Comparison of ENCODE assay signal across 2 cellular contexts in the genomic region with DNA sequence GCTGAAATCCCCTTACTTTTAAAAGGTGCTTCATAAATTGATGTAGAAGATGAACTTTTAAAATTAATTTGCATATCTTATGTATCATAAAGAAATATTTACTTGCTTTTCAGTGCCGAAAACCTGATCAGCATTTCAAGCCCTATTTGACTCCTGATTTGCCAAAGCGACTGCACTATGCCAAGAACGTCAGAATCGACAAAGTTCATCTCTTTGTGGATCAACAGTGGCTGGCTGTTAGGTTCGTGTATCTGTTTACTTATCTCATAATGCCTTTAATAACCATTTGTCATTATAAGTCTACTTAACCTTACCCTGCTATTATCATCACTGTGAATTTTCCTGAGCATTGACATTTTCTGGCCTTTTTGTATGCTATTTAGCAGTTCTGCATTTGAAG.
TF ChIP-seq lines count a peak whose summit lies in the region.

No MANE protein-coding gene starts in this region.

TF ChIP-seq in SK-N-SH, 30 proteins besides CTCF, POLR2A, EP300 and RAD21:
- TF ChIP-seq IRF3 (IDR thresholded peaks at IDR 0.05; ENCODE audit: low read depth, low read length): no peak
- TF ChIP-seq, protein P1, sequence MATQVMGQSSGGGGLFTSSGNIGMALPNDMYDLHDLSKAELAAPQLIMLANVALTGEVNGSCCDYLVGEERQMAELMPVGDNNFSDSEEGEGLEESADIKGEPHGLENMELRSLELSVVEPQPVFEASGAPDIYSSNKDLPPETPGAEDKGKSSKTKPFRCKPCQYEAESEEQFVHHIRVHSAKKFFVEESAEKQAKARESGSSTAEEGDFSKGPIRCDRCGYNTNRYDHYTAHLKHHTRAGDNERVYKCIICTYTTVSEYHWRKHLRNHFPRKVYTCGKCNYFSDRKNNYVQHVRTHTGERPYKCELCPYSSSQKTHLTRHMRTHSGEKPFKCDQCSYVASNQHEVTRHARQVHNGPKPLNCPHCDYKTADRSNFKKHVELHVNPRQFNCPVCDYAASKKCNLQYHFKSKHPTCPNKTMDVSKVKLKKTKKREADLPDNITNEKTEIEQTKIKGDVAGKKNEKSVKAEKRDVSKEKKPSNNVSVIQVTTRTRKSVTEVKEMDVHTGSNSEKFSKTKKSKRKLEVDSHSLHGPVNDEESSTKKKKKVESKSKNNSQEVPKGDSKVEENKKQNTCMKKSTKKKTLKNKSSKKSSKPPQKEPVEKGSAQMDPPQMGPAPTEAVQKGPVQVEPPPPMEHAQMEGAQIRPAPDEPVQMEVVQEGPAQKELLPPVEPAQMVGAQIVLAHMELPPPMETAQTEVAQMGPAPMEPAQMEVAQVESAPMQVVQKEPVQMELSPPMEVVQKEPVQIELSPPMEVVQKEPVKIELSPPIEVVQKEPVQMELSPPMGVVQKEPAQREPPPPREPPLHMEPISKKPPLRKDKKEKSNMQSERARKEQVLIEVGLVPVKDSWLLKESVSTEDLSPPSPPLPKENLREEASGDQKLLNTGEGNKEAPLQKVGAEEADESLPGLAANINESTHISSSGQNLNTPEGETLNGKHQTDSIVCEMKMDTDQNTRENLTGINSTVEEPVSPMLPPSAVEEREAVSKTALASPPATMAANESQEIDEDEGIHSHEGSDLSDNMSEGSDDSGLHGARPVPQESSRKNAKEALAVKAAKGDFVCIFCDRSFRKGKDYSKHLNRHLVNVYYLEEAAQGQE (IDR thresholded peaks at IDR 0.05; ENCODE audit: low read depth, low read length): no peak
- no peak for TF ChIP-seq NRF1 (IDR thresholded peaks at IDR 0.05; ENCODE audit: low read depth, low read length)
- no peak for TF ChIP-seq JUND (IDR thresholded peaks at IDR 0.05)
- TF ChIP-seq ELF1 (IDR thresholded peaks at IDR 0.05): no peak
- no peak for TF ChIP-seq GATA2 (CRISPR knock-in tag; IDR thresholded peaks at IDR 0.05)
- no peak for TF ChIP-seq MAX (IDR thresholded peaks at IDR 0.05; ENCODE audit: low read depth)
- TF ChIP-seq, protein P2, sequence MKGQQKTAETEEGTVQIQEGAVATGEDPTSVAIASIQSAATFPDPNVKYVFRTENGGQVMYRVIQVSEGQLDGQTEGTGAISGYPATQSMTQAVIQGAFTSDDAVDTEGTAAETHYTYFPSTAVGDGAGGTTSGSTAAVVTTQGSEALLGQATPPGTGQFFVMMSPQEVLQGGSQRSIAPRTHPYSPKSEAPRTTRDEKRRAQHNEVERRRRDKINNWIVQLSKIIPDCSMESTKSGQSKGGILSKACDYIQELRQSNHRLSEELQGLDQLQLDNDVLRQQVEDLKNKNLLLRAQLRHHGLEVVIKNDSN (IDR thresholded peaks at IDR 0.05; ENCODE audit: borderline replicate concordance, low read depth): no peak
- no peak for TF ChIP-seq SMC3 (IDR thresholded peaks at IDR 0.05; ENCODE audit: low read depth, low read length)
- TF ChIP-seq TEAD4 (IDR thresholded peaks at IDR 0.05; ENCODE audit: borderline replicate concordance, insufficient read depth): no peak
- no peak for TF ChIP-seq FOXJ3 (CRISPR knock-in tag; IDR thresholded peaks at IDR 0.05)
- TF ChIP-seq SIN3A (IDR thresholded peaks at IDR 0.05; ENCODE audit: borderline replicate concordance, low read depth, low read length): no peak
- TF ChIP-seq TAF1 (IDR thresholded peaks at IDR 0.05; ENCODE audit: borderline replicate concordance, low read depth, low read length): no peak
- TF ChIP-seq FOSL2 (IDR thresholded peaks at IDR 0.05; ENCODE audit: borderline replicate concordance, low read depth): no peak
- no peak for TF ChIP-seq FOXM1 (IDR thresholded peaks at IDR 0.05; ENCODE audit: low read depth)
- TF ChIP-seq MXI1 (IDR thresholded peaks at IDR 0.05; ENCODE audit: low read depth, low read length): no peak
- TF ChIP-seq, protein P3, sequence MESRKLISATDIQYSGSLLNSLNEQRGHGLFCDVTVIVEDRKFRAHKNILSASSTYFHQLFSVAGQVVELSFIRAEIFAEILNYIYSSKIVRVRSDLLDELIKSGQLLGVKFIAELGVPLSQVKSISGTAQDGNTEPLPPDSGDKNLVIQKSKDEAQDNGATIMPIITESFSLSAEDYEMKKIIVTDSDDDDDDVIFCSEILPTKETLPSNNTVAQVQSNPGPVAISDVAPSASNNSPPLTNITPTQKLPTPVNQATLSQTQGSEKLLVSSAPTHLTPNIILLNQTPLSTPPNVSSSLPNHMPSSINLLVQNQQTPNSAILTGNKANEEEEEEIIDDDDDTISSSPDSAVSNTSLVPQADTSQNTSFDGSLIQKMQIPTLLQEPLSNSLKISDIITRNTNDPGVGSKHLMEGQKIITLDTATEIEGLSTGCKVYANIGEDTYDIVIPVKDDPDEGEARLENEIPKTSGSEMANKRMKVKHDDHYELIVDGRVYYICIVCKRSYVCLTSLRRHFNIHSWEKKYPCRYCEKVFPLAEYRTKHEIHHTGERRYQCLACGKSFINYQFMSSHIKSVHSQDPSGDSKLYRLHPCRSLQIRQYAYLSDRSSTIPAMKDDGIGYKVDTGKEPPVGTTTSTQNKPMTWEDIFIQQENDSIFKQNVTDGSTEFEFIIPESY (IDR thresholded peaks at IDR 0.05; ENCODE audit: borderline replicate concordance, low read depth): no peak

TF ChIP-seq in SK-N-SH treated with all-trans-retinoic acid at 6 μM for 48 hours, 23 proteins besides CTCF, POLR2A, EP300 and RAD21 (continued from another document):
- TF ChIP-seq, protein P4, sequence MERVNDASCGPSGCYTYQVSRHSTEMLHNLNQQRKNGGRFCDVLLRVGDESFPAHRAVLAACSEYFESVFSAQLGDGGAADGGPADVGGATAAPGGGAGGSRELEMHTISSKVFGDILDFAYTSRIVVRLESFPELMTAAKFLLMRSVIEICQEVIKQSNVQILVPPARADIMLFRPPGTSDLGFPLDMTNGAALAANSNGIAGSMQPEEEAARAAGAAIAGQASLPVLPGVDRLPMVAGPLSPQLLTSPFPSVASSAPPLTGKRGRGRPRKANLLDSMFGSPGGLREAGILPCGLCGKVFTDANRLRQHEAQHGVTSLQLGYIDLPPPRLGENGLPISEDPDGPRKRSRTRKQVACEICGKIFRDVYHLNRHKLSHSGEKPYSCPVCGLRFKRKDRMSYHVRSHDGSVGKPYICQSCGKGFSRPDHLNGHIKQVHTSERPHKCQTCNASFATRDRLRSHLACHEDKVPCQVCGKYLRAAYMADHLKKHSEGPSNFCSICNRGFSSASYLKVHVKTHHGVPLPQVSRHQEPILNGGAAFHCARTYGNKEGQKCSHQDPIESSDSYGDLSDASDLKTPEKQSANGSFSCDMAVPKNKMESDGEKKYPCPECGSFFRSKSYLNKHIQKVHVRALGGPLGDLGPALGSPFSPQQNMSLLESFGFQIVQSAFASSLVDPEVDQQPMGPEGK (CRISPR knock-in tag; IDR thresholded peaks at IDR 0.05; ENCODE audit: borderline replicate concordance): no peak
- TF ChIP-seq TCF4 (CRISPR knock-in tag; IDR thresholded peaks at IDR 0.05; ENCODE audit: borderline replicate concordance) (no peak), ESRRG (CRISPR knock-in tag; IDR thresholded peaks at IDR 0.05) (no peak), GLIS3 (CRISPR knock-in tag; IDR thresholded peaks at IDR 0.05) (no peak), BACH2 (CRISPR knock-in tag; IDR thresholded peaks at IDR 0.05; ENCODE audit: borderline replicate concordance) (no peak), ARNTL (CRISPR knock-in tag; IDR thresholded peaks at IDR 0.05; ENCODE audit: borderline replicate concordance, low read depth) (no peak), ZNF70 (CRISPR knock-in tag; IDR thresholded peaks at IDR 0.05) (no peak), SNAI2 (CRISPR knock-in tag; IDR thresholded peaks at IDR 0.05) (no peak), TOX (CRISPR knock-in tag; IDR thresholded peaks at IDR 0.05; ENCODE audit: borderline replicate concordance) (no peak), PPARA (CRISPR knock-in tag; IDR thresholded peaks at IDR 0.05; ENCODE audit: borderline replicate concordance) (no peak), ZC3H10 (CRISPR knock-in tag; IDR thresholded peaks at IDR 0.05) (no peak), ZFP3 (CRISPR knock-in tag; IDR thresholded peaks at IDR 0.05) (no peak)
- TF ChIP-seq, protein P5, sequence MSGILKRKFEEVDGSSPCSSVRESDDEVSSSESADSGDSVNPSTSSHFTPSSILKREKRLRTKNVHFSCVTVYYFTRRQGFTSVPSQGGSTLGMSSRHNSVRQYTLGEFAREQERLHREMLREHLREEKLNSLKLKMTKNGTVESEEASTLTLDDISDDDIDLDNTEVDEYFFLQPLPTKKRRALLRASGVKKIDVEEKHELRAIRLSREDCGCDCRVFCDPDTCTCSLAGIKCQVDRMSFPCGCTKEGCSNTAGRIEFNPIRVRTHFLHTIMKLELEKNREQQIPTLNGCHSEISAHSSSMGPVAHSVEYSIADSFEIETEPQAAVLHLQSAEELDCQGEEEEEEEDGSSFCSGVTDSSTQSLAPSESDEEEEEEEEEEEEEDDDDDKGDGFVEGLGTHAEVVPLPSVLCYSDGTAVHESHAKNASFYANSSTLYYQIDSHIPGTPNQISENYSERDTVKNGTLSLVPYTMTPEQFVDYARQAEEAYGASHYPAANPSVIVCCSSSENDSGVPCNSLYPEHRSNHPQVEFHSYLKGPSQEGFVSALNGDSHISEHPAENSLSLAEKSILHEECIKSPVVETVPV (CRISPR knock-in tag; IDR thresholded peaks at IDR 0.05): no peak
TF ChIP-seq in SK-N-SH treated with all-trans-retinoic acid at 6 μM for 48 hours: peak in this region for 0.
